8 cellular contexts compared by ENCODE assay signal in genomic region chr2:108786008-108786353, GRCh38. TPM values are rescaled to one million over a fixed set of nuclear protein-coding genes. Genes with fewer than 3 reads are reported as not detected.
DNase-seq lines count a peak whose midpoint lies in the region; ATAC-seq and TF ChIP-seq lines count a peak whose summit lies in the region.

No MANE protein-coding gene starts in this region.

- H3K4me1 ChIP-seq in tibial artery, result peaks cover 0 to 12% (median 2%) of the 10 kb centered on the region in 4 donors

- peak overlapping the region; percentile 77 to 85 for H3K4me3 ChIP-seq in tibial artery

- no peak for ATAC-seq in activated T-cell treated with anti-CD3 and anti-CD28 coated beads, Interleukin-2, amount 50 U/mL, for 72 hours (replicated peaks in 1 of 2)
- ATAC-seq in left colon (peak; percentile 0), HG02973 (IDR thresholded peaks at IDR 0.05; ENCODE audit: unreplicated experiment) (no peak), HG03095 (IDR thresholded peaks at IDR 0.05; ENCODE audit: unreplicated experiment) (no peak)

- H3K9me3 ChIP-seq in tibial artery, result no peaks in the 10 kb centered on the region

- H3K4me3 Mint-ChIP-seq in activated T-cell treated with anti-CD3 and anti-CD28 coated beads, Interleukin-2, amount 50 U/mL, for 72 hours, result peak overlapping the region; percentile 94 to 95
- peak overlapping the region; percentile 99 for H3K4me3 Mint-ChIP-seq in activated naive CD8-positive, alpha-beta T cell

- no peaks in the 10 kb centered on the region for H3K9me3 Mint-ChIP-seq in activated T-cell treated with anti-CD3 and anti-CD28 coated beads, Interleukin-2, amount 50 U/mL, for 72 hours
- H3K9me3 Mint-ChIP-seq in activated naive CD8-positive, alpha-beta T cell (ENCODE audit: low read depth), result no peaks in the 10 kb centered on the region

- H3K36me3 Mint-ChIP-seq in activated T-cell treated with anti-CD3 and anti-CD28 coated beads, Interleukin-2, amount 50 U/mL, for 72 hours (ENCODE audit: insufficient read depth in 2 of 2), result peaks cover 2 to 20% of the 10 kb centered on the region in 2 donors
- H3K36me3 Mint-ChIP-seq in activated naive CD8-positive, alpha-beta T cell, result peaks cover 11% of the 10 kb centered on the region

- H3K27ac ChIP-seq in tibial artery, result peak overlapping the region in 1 of 2 donors; percentile 67

- peaks cover 13% of the 10 kb centered on the region for H3K4me1 Mint-ChIP-seq in activated T-cell treated with anti-CD3 and anti-CD28 coated beads, Interleukin-2, amount 50 U/mL, for 72 hours (ENCODE audit: low read depth)
- H3K4me1 Mint-ChIP-seq in activated naive CD8-positive, alpha-beta T cell (ENCODE audit: low read depth), result peaks cover 17% of the 10 kb centered on the region

- intact Hi-C loops in left colon (cut with DNase I, micrococcal nuclease) (no loop called here), tibial artery (cut with DNase I; ENCODE audit: low total_unique reads) (no loop called here)

- H3K27me3 ChIP-seq in tibial artery, result no peaks in the 10 kb centered on the region

- H3K27ac Mint-ChIP-seq in activated T-cell treated with anti-CD3 and anti-CD28 coated beads, Interleukin-2, amount 50 U/mL, for 72 hours, result peak overlapping the region; percentile 84
- peak overlapping the region; percentile 97 for H3K27ac Mint-ChIP-seq in activated naive CD8-positive, alpha-beta T cell

- no peaks in the 10 kb centered on the region for H3K27me3 Mint-ChIP-seq in activated T-cell treated with anti-CD3 and anti-CD28 coated beads, Interleukin-2, amount 50 U/mL, for 72 hours (ENCODE audit: low read depth)
- H3K27me3 Mint-ChIP-seq in activated naive CD8-positive, alpha-beta T cell, result no peaks in the 10 kb centered on the region

- H3K36me3 ChIP-seq in tibial artery, result peaks cover 27 to 34% (median 32%) of the 10 kb centered on the region in 3 donors

- TF ChIP-seq CTCF in tibial artery (IDR thresholded peaks at IDR 0.05), result no peak

- DNase-seq in activated T-cell treated with anti-CD3 and anti-CD28 coated beads, Interleukin-2, amount 50 U/mL, for 72 hours, result no peak
- DNase-seq in activated T-cell treated with anti-CD3 and anti-CD28 coated beads, Interleukin-2, amount 50 U/mL, for 48 hours, result no peak
- DNase-seq in left colon, result no peak
- no peak for DNase-seq in tibial artery
- DNase-seq in hippocampal formation (lab: John Stamatoyannopoulos, UW), result no peak

RNA-seq across cellular contexts. Expression of gene CCDC138, which starts 0.6 kb away (rescaled TPM):
- total RNA-seq in activated T-cell treated with anti-CD3 and anti-CD28 coated beads, Interleukin-2, amount 50 U/mL, for 72 hours, result 10 to 100 TPM in 1 of 2 donors, 1 to 10 TPM in 1; 7.7 to 11.7 TPM
- total RNA-seq in left colon, result 1 to 10 TPM; 4.2 TPM
